In genomic region chr9:99035313-99035712, GRCh38 we compare ENCODE assay signal across 23 cellular contexts.
"Had no signal": no experiment of that assay in that cellular context is flagged by ENCODE, and none has a peak within 500 bp of the region (broad histone marks: within the 10 kb centered on the region; RNA-seq: fewer than 3 reads in every experiment).

No MANE protein-coding gene starts in this region.

- H3K36me3 ChIP-seq: vagina had no signal

- H3K9me3 ChIP-seq: gastroesophageal sphincter, sigmoid colon, testis, vagina had no signal

- ATAC-seq: activated naive CD4-positive, alpha-beta T cell treated with anti-CD3 and anti-CD28 coated beads, Interleukin-2, amount 50 U/mL, for 72 hours; activated T-helper 17 cell treated with anti-CD3 and anti-CD28 coated beads, Interleukin-2, amount 50 U/mL, for 72 hours; gastroesophageal sphincter; naive thymus-derived CD4-positive, alpha-beta T cell had no signal

- H3K4me3 Mint-ChIP-seq: activated CD4-positive, alpha-beta memory T cell treated with anti-CD3 and anti-CD28 coated beads, Interleukin-2, amount 10 ng/mL, durations not matched to agents 7 days and 5 days; activated CD4-positive, alpha-beta T cell treated with anti-CD3 and anti-CD28 coated beads, Interleukin-2, amount 10 ng/mL, durations not matched to agents 24 days and 14 days; activated T-helper 17 cell treated with anti-CD3 and anti-CD28 coated beads, Interleukin-2, amount 50 U/mL, for 72 hours; endodermal cell; neural crest cell; T-helper 1 cell treated with Interleukin-12 subunit alpha and Interleukin-12 subunit beta and Interleukin-4 antibody, amounts not matched to agents 30 μg/mL and 1 μg/mL, for 36 hours had no signal

- H3K9me3 Mint-ChIP-seq: activated CD4-positive, alpha-beta memory T cell treated with anti-CD3 and anti-CD28 coated beads, Interleukin-2, amount 10 ng/mL, durations not matched to agents 7 days and 5 days; activated CD4-positive, alpha-beta T cell treated with anti-CD3 and anti-CD28 coated beads, Interleukin-2, amount 10 ng/mL, durations not matched to agents 24 days and 14 days; activated naive CD4-positive, alpha-beta T cell treated with anti-CD3 and anti-CD28 coated beads, Interleukin-2, amount 50 U/mL, for 72 hours; activated T-helper 17 cell treated with anti-CD3 and anti-CD28 coated beads, Interleukin-2, amount 50 U/mL, for 72 hours; endodermal cell; neural crest cell; T-helper 1 cell treated with Interleukin-12 subunit alpha and Interleukin-12 subunit beta and Interleukin-4 antibody, amounts not matched to agents 30 μg/mL and 1 μg/mL, for 36 hours had no signal

- H3K36me3 Mint-ChIP-seq: activated naive CD4-positive, alpha-beta T cell treated with anti-CD3 and anti-CD28 coated beads, Interleukin-2, amount 50 U/mL, for 72 hours had no signal

- H3K27me3 ChIP-seq: gastroesophageal sphincter, sigmoid colon, testis, vagina had no signal

- FAIRE-seq: astrocyte, colon, islet of Langerhans had no signal

- H3K4me3 ChIP-seq: gastroesophageal sphincter, sigmoid colon, smooth muscle cell, testis, vagina had no signal

- H3K27ac ChIP-seq: epithelial cell of prostate, testis, vagina had no signal

- H3K4me1 ChIP-seq: gastroesophageal sphincter, testis had no signal

- H3K4me2 ChIP-seq: smooth muscle cell had no signal

- DNase-seq: activated CD4-positive, alpha-beta memory T cell treated with anti-CD3 and anti-CD28 coated beads, Interleukin-2, amount 10 ng/mL, durations not matched to agents 7 days and 5 days; activated CD4-positive, alpha-beta T cell treated with anti-CD3 and anti-CD28 coated beads, Interleukin-2, amount 10 ng/mL, durations not matched to agents 24 days and 14 days; central memory CD4-positive, alpha-beta T cell; endodermal cell; hypothalamus; naive thymus-derived CD4-positive, alpha-beta T cell; sigmoid colon; stimulated activated CD4-positive, alpha-beta T cell treated with anti-CD3 and anti-CD28 coated beads, Interleukin-15, amount 100 ng/mL, for 24 hours; stimulated activated CD8-positive, alpha-beta memory T cell treated with anti-CD3 and anti-CD28 coated beads, Interleukin-4, amount 100 ng/mL, for 48 hours; stimulated activated naive CD4-positive, alpha-beta T cell; testis; trophoblast cell had no signal

- H3K27ac Mint-ChIP-seq: activated CD4-positive, alpha-beta memory T cell treated with anti-CD3 and anti-CD28 coated beads, Interleukin-2, amount 10 ng/mL, durations not matched to agents 7 days and 5 days; activated CD4-positive, alpha-beta T cell treated with anti-CD3 and anti-CD28 coated beads, Interleukin-2, amount 10 ng/mL, durations not matched to agents 24 days and 14 days; activated T-helper 17 cell treated with anti-CD3 and anti-CD28 coated beads, Interleukin-2, amount 50 U/mL, for 72 hours; endodermal cell; T-helper 1 cell treated with Interleukin-12 subunit alpha and Interleukin-12 subunit beta and Interleukin-4 antibody, amounts not matched to agents 30 μg/mL and 1 μg/mL, for 36 hours had no signal
